11 cellular contexts compared by ENCODE assay signal in the genomic region with DNA sequence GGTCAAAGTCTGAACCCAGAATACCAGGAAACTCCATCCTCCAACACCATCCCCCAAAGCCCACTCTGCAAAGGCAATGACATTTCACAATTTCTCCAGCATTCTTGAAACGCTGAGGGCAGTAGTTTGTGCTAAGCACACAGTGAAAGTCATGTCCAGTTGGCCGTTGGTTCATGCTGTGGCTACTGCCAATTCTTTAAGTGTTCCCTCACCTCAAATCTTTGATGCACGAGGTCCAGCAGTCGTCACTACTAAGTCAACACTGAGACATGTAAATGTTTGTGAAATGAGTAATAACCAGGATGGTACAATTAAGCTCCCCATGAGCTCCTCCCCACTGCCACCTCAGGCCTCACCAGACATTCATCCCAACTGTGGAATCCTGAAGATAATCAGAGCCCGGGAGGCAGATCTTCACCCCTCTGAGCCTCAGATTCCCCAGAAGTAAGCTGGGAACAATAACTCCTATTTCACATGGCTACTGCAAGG. TPM values are rescaled to one million over a fixed set of nuclear protein-coding genes. Genes with fewer than 3 reads are reported as not detected.
DNase-seq lines count a peak whose midpoint lies in the region; ATAC-seq and TF ChIP-seq lines count a peak whose summit lies in the region.
"Had no signal": no experiment of that assay in that cellular context is flagged by ENCODE, and none has a peak within 500 bp of the region (broad histone marks: within the 10 kb centered on the region; RNA-seq: fewer than 3 reads in every experiment).

No MANE protein-coding gene starts in this region.

- H3K36me3 ChIP-seq in fibroblast of lung (ENCODE audit: control insufficient read depth, insufficient read depth, low read length) (no peaks in the 10 kb centered on the region), osteoblast (ENCODE audit: insufficient read depth, low read length) (no peaks in the 10 kb centered on the region)

- intact Hi-C loops in sciatic nerve (cut with DNase I) = no loop called here

- H3K4me2 ChIP-seq in fibroblast of lung (ENCODE audit: extremely low read depth, insufficient read depth, low read length) (no peak overlapping the region), osteoblast (ENCODE audit: insufficient read depth, low read length) (peak overlapping the region; percentile 12)

- H3K4me3 ChIP-seq in fibroblast of lung (replicated peaks in 1 of 4; ENCODE audit: control extremely low read depth in 1 of 4, insufficient read depth in 1 of 4, low read depth in 3 of 4, low read length in 4 of 4) = no peak overlapping the region
- no peak overlapping the region for H3K4me3 ChIP-seq in osteoblast (ENCODE audit: insufficient read depth, low read length)

- H4K20me1 ChIP-seq in fibroblast of lung (ENCODE audit: control insufficient read depth, extremely low read depth, insufficient read depth, low read length) = no peaks in the 10 kb centered on the region
- no peaks in the 10 kb centered on the region for H4K20me1 ChIP-seq in osteoblast (ENCODE audit: insufficient read depth, low read length)

- H3K4me1 ChIP-seq in fibroblast of lung (ENCODE audit: control insufficient read depth, extremely low read depth, insufficient read depth, low read length) = peaks cover 5% of the 10 kb centered on the region
- H3K4me1 ChIP-seq in osteoblast (ENCODE audit: insufficient read depth, low read length) = peaks cover 35% of the 10 kb centered on the region

- no peak for ATAC-seq in sciatic nerve
- no peak for ATAC-seq in HG03095 (IDR thresholded peaks at IDR 0.05; ENCODE audit: unreplicated experiment)

- no peaks in the 10 kb centered on the region for H3K27me3 ChIP-seq in fibroblast of lung (ENCODE audit: control insufficient read depth, insufficient read depth, low read length)
- no peaks in the 10 kb centered on the region for H3K27me3 ChIP-seq in osteoblast (ENCODE audit: insufficient read depth, low read length)

- DNase-seq in Daoy (ENCODE audit: low read depth) (peak; percentile 85), RPMI7951 (ENCODE audit: low read depth) (peak; percentile 99), fibroblast of lung (ENCODE audit: low read depth in 2 of 2) (peak; percentile 97 to 99), osteoblast (ENCODE audit: insufficient read length, low spot score, missing footprints) (peak; percentile 78), sciatic nerve (ENCODE audit: low spot score) (no peak), middle frontal gyrus (ENCODE audit: extremely low spot score, low spot score) (no peak), DMS153 treated with DMSO at 0.1 percent for 48 hours (lab: John Stamatoyannopoulos, UW; ENCODE audit: unreplicated experiment) (no peak)
- DNase-seq: activated CD8-positive, alpha-beta memory T cell treated with anti-CD3 and anti-CD28 coated beads, Interleukin-2, amount 50 U/mL, for 48 hours; effector CD8-positive, alpha-beta T cell; nephron progenitor cell had no signal

- TF ChIP-seq CTCF in fibroblast of lung (conservative IDR thresholded peaks at IDR 0.05 in 1 of 2, IDR thresholded peaks at IDR 0.05 in 1 of 2; ENCODE audit: low read depth in 1 of 2, low read length in 2 of 2) (no peak), osteoblast (IDR thresholded peaks at IDR 0.05; ENCODE audit: extremely low read depth, low read depth, low read length) (no peak)

- H3K79me2 ChIP-seq in fibroblast of lung (ENCODE audit: control insufficient read depth, insufficient read depth, low read length) = peaks cover 44% of the 10 kb centered on the region
- H3K79me2 ChIP-seq in osteoblast (ENCODE audit: insufficient read depth, low read length) = peaks cover 83% of the 10 kb centered on the region

- peak overlapping the region; percentile 92 for H3K27ac ChIP-seq in fibroblast of lung (ENCODE audit: insufficient read depth, low read length)
- H3K27ac ChIP-seq in osteoblast (ENCODE audit: low read depth, low read length) = peak overlapping the region; percentile 96

- H2AFZ ChIP-seq in fibroblast of lung (ENCODE audit: low read length) (no peak overlapping the region), osteoblast (ENCODE audit: low read length) (peak overlapping the region; percentile 48)

- H3K9ac ChIP-seq in fibroblast of lung (ENCODE audit: insufficient read depth, low read length) = no peak overlapping the region

- no peaks in the 10 kb centered on the region for H3K9me3 ChIP-seq in fibroblast of lung (ENCODE audit: control insufficient read depth, insufficient read depth, low read depth, low read length)
- H3K9me3 ChIP-seq in osteoblast (ENCODE audit: low read depth, low read length) = no peaks in the 10 kb centered on the region

RNA-seq across cellular contexts. Expression of a gene that starts 7.0 kb away (rescaled TPM):
- total RNA-seq in Daoy (2014; rRNA removed; shearing (Covaris generic)) = 20.3 and 22.1 TPM in 2 replicates
- 58.6 and 70.8 TPM in 2 replicates for total RNA-seq in RPMI7951 (2014; rRNA removed; shearing (Covaris generic))
- 64.2 and 87.4 TPM in 2 replicates for total RNA-seq in fibroblast of lung
- polyA plus RNA-seq in fibroblast of lung = 56.8 and 65.0 TPM in 2 replicates
- 53.4 and 61.0 TPM in 2 replicates for polyA plus RNA-seq in fibroblast of lung (2012)
- 5.3 and 7.1 TPM in 2 replicates for polyA minus RNA-seq in fibroblast of lung (ENCODE audit: low replicate concordance)
- 56.8 and 62.5 TPM in 2 replicates for total RNA-seq in osteoblast
- total RNA-seq in sciatic nerve = 49.5 TPM

Comparison
In these comparisons a context has a peak if more than half of its experiments do, and no peak if none do; other contexts are left out.
1. DNase-seq: peak in Daoy (single experiment), RPMI7951 (single experiment), fibroblast of lung (2 of 2) and osteoblast (single experiment); none in sciatic nerve (single experiment), middle frontal gyrus (single experiment) and DMS153 treated with DMSO at 0.1 percent for 48 hours (single experiment).